15 cellular contexts compared by ENCODE assay signal in genomic region chr7:95951531-95951930, GRCh38.
"Had no signal": no experiment of that assay in that cellular context is flagged by ENCODE, and none has a peak within 500 bp of the region (broad histone marks: within the 10 kb centered on the region; RNA-seq: fewer than 3 reads in every experiment).

No MANE protein-coding gene starts in this region.

- ATAC-seq: heart left ventricle; naive thymus-derived CD4-positive, alpha-beta T cell had no signal

- H3K36me3 ChIP-seq: colonic mucosa, heart left ventricle, right atrium auricular region, stomach had no signal

- H3K36me3 Mint-ChIP-seq: naive thymus-derived CD4-positive, alpha-beta T cell; type B pancreatic cell had no signal

- H3K27ac ChIP-seq: colonic mucosa, heart left ventricle, right atrium auricular region, stomach had no signal

- DNase-seq: colonic mucosa; dermis blood vessel endothelial cell; endodermal cell; erythroblast; heart left ventricle; kidney glomerular epithelial cell; naive thymus-derived CD4-positive, alpha-beta T cell; nephron progenitor cell; small intestine; stimulated activated CD4-positive, alpha-beta T cell treated with anti-CD3 and anti-CD28 coated beads, Interleukin-12 subunit alpha, Interleukin-12 subunit beta, amount 100 ng/mL, for 4 hours; stimulated activated naive CD4-positive, alpha-beta T cell; stomach; substantia nigra had no signal

- H3K4me1 Mint-ChIP-seq: naive thymus-derived CD4-positive, alpha-beta T cell had no signal

- H3K27me3 ChIP-seq: colonic mucosa, heart left ventricle, right atrium auricular region, stomach had no signal

- H3K9me3 Mint-ChIP-seq: endodermal cell; naive thymus-derived CD4-positive, alpha-beta T cell; nephron progenitor cell; type B pancreatic cell had no signal

- H3K4me3 ChIP-seq: colonic mucosa, heart left ventricle, right atrium auricular region, stomach had no signal

- H3K4me1 ChIP-seq: colonic mucosa, heart left ventricle, right atrium auricular region had no signal

- H3K27ac Mint-ChIP-seq: endodermal cell; naive thymus-derived CD4-positive, alpha-beta T cell; nephron progenitor cell; type B pancreatic cell had no signal

- H3K4me3 Mint-ChIP-seq: endodermal cell; naive thymus-derived CD4-positive, alpha-beta T cell; nephron progenitor cell; type B pancreatic cell had no signal

- H3K9me3 ChIP-seq: colonic mucosa, heart left ventricle, right atrium auricular region, stomach had no signal
